24 cellular contexts compared by ENCODE assay signal in the genomic region with DNA sequence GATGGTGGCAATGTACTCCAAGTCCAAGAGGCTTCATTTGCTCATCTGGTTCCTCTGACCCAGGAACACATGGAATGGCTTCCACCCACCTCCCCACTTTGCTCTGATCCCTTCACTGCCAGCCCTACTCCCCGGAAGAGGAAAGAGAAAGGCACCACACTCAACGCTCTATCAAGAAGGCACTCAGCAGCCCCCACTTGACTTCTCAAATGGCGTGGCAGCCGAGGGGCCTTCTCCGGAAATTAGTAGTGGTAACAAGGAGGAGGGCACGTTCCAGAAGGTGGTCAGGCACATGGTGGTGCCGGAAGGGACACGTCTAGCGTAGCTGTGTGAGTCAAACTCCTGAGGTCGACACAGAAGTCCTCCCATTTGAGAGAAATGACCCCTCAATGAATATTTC. TPM values are rescaled to one million over a fixed set of nuclear protein-coding genes. Genes with fewer than 3 reads are reported as not detected.
"Had no signal": no experiment of that assay in that cellular context is flagged by ENCODE, and none has a peak within 500 bp of the region (broad histone marks: within the 10 kb centered on the region; RNA-seq: fewer than 3 reads in every experiment).

No MANE protein-coding gene starts in this region.

- H3K36me3 ChIP-seq: pancreas, uterus had no signal

- H3K4me1 ChIP-seq: lower lobe of right lung, pancreas, right atrium auricular region, upper lobe of right lung, uterus had no signal

- H3K4me3 Mint-ChIP-seq: effector memory CD8-positive, alpha-beta T cell; immature natural killer cell; natural killer cell; stimulated activated memory B cell treated with anti-CD40 and anti-IgM and Interleukin-4, amounts not matched to agents 10 μg/mL and 1 μg/mL and 100 μg/mL, for 72 hours; stimulated activated naive CD8-positive, alpha-beta T cell treated with anti-CD3 and anti-CD28 coated beads, Interleukin-15, Interleukin-2, amounts not matched to agents 100 ng/mL and 50 ng/mL, for 24 hours had no signal

- H3K27me3 ChIP-seq: neutrophil, pancreas, right atrium auricular region, transverse colon, upper lobe of right lung, uterus had no signal

- ATAC-seq: effector memory CD8-positive, alpha-beta T cell; left ventricle myocardium superior; lower lobe of right lung; natural killer cell; pancreas; sciatic nerve; stimulated activated memory B cell treated with anti-CD40 and anti-IgM and Interleukin-4, amounts not matched to agents 10 μg/mL and 1 μg/mL and 100 μg/mL, for 72 hours; upper lobe of right lung had no signal

- H3K27ac Mint-ChIP-seq: effector memory CD8-positive, alpha-beta T cell; immature natural killer cell; natural killer cell; stimulated activated memory B cell treated with anti-CD40 and anti-IgM and Interleukin-4, amounts not matched to agents 10 μg/mL and 1 μg/mL and 100 μg/mL, for 72 hours had no signal

- H3K9me3 ChIP-seq: lower lobe of right lung, neutrophil, pancreas, right atrium auricular region, thoracic aorta, transverse colon, upper lobe of right lung, uterus had no signal

- H3K4me2 ChIP-seq: smooth muscle cell had no signal

- H3K4me3 ChIP-seq: lower lobe of right lung, pancreas, right atrium auricular region, smooth muscle cell, thoracic aorta, transverse colon, upper lobe of right lung, uterus had no signal

- H3K9me3 Mint-ChIP-seq: effector memory CD8-positive, alpha-beta T cell; immature natural killer cell; natural killer cell; stimulated activated memory B cell treated with anti-CD40 and anti-IgM and Interleukin-4, amounts not matched to agents 10 μg/mL and 1 μg/mL and 100 μg/mL, for 72 hours; stimulated activated naive CD8-positive, alpha-beta T cell treated with anti-CD3 and anti-CD28 coated beads, Interleukin-15, Interleukin-2, amounts not matched to agents 100 ng/mL and 50 ng/mL, for 24 hours had no signal

- H3K27ac ChIP-seq: lower lobe of right lung, neutrophil, pancreas, right atrium auricular region, thoracic aorta, transverse colon, upper lobe of right lung, uterus had no signal

- DNase-seq: cortex of kidney; effector memory CD8-positive, alpha-beta T cell; hypothalamus; immature natural killer cell; islet precursor cell; kidney glomerular epithelial cell; left ventricle myocardium superior; lower lobe of right lung; natural killer cell; pancreas; stimulated activated CD4-positive, alpha-beta T cell treated with anti-CD3 and anti-CD28 coated beads, Interleukin-12 subunit alpha, Interleukin-12 subunit beta, amount 100 ng/mL, for 4 hours; stimulated activated CD4-positive, alpha-beta T cell treated with anti-CD3 and anti-CD28 coated beads, Interleukin-2, amount 100 ng/mL, for 24 hours; stimulated activated CD4-positive, alpha-beta T cell treated with anti-CD3 and anti-CD28 coated beads, Interleukin-4, amount 100 ng/mL, for 24 hours; transverse colon; upper lobe of right lung; uterus had no signal

- H3K36me3 Mint-ChIP-seq: natural killer cell had no signal

- H3K27me3 Mint-ChIP-seq: effector memory CD8-positive, alpha-beta T cell; stimulated activated memory B cell treated with anti-CD40 and anti-IgM and Interleukin-4, amounts not matched to agents 10 μg/mL and 1 μg/mL and 100 μg/mL, for 72 hours; stimulated activated naive CD8-positive, alpha-beta T cell treated with anti-CD3 and anti-CD28 coated beads, Interleukin-15, Interleukin-2, amounts not matched to agents 100 ng/mL and 50 ng/mL, for 24 hours had no signal

RNA-seq across cellular contexts. Expression of gene CYP2D6, which starts 36.5 kb away (rescaled TPM):
- total RNA-seq: left ventricle myocardium superior, myocyte, right atrium auricular region, thoracic aorta had no signal
- polyA plus RNA-seq: immature natural killer cell had no signal
